ENCODE assay signal across 16 cellular contexts in genomic region chr9:38677660-38678303, GRCh38. TPM values are rescaled to one million over a fixed set of nuclear protein-coding genes. Genes with fewer than 3 reads are reported as not detected.
DNase-seq lines count a peak whose midpoint lies in the region; FAIRE-seq and TF ChIP-seq lines count a peak whose summit lies in the region.
"Had no signal": no experiment of that assay in that cellular context is flagged by ENCODE, and none has a peak within 500 bp of the region (broad histone marks: within the 10 kb centered on the region; RNA-seq: fewer than 3 reads in every experiment).

No MANE protein-coding gene starts in this region.

- intact Hi-C loops in left ventricle myocardium inferior (cut with micrococcal nuclease): no loop called here

- TF ChIP-seq CTCF in D721Med (IDR thresholded peaks at IDR 0.05; ENCODE audit: insufficient read depth, missing control alignments) (no peak), WERI-Rb-1 (IDR thresholded peaks at IDR 0.05; ENCODE audit: low read depth, low read length) (no peak), left ventricle myocardium inferior (IDR thresholded peaks at IDR 0.05; ENCODE audit: borderline replicate concordance) (no peak), parathyroid adenoma (IDR thresholded peaks at IDR 0.05) (no peak)

- H3K36me3 ChIP-seq in WERI-Rb-1: no peaks in the 10 kb centered on the region
- no peaks in the 10 kb centered on the region for H3K36me3 ChIP-seq in left ventricle myocardium inferior
- H3K36me3 ChIP-seq in parathyroid adenoma (ENCODE audit: control insufficient read depth, insufficient read depth, low read length): no peaks in the 10 kb centered on the region

- H3K79me2 ChIP-seq in parathyroid adenoma: no peaks in the 10 kb centered on the region

- DNase-seq in D721Med (ENCODE audit: insufficient read length, low spot score) (peak; percentile 54), WERI-Rb-1 (peak; percentile 65), left ventricle myocardium inferior (peak; percentile 65), T1000 (lab: John Stamatoyannopoulos, UW) (no peak), ureter (ENCODE audit: low spot score) (no peak)
- DNase-seq in activated T-cell treated with anti-CD3 and anti-CD28 coated beads, Interleukin-2, amount 50 U/mL, for 48 hours: no peak
- DNase-seq: AML-193; CD4-positive, CD25-positive, alpha-beta regulatory T cell; DMS79; NCI-H1092; NCI-H446 had no signal

- H3K9ac ChIP-seq in parathyroid adenoma: no peak overlapping the region
- H3K9ac ChIP-seq: KMS-11 had no signal

- H3K9me3 ChIP-seq in WERI-Rb-1 (ENCODE audit: severe bottlenecking) (no peaks in the 10 kb centered on the region), left ventricle myocardium inferior (replicated peaks) (no peaks in the 10 kb centered on the region), parathyroid adenoma (ENCODE audit: control insufficient read depth, low read length) (no peaks in the 10 kb centered on the region)

- no peak overlapping the region for H3K27ac ChIP-seq in WERI-Rb-1
- H3K27ac ChIP-seq in left ventricle myocardium inferior (replicated peaks): peak overlapping the region; percentile 70
- H3K27ac ChIP-seq in parathyroid adenoma: no peak overlapping the region
- H3K27ac ChIP-seq: KMS-11 had no signal

- peaks cover 23% of the 10 kb centered on the region for H3K4me1 ChIP-seq in left ventricle myocardium inferior
- peaks cover 10% of the 10 kb centered on the region for H3K4me1 ChIP-seq in parathyroid adenoma

- no peak overlapping the region for H3K4me3 ChIP-seq in WERI-Rb-1 (ENCODE audit: low read depth, low read length)
- no peak overlapping the region for H3K4me3 ChIP-seq in left ventricle myocardium inferior
- H3K4me3 ChIP-seq in parathyroid adenoma (ENCODE audit: low read depth, low read length): no peak overlapping the region

- H3K27me3 ChIP-seq in WERI-Rb-1 (ENCODE audit: insufficient read depth, low read depth, severe bottlenecking) (no peaks in the 10 kb centered on the region), left ventricle myocardium inferior (ENCODE audit: low read depth) (no peaks in the 10 kb centered on the region), parathyroid adenoma (ENCODE audit: control insufficient read depth, insufficient read depth, low read length) (no peaks in the 10 kb centered on the region)

- peak overlapping the region; percentile 53 for H2AFZ ChIP-seq in parathyroid adenoma

- FAIRE-seq in D721Med (lab: Jason Lieb, UNC): no peak
- FAIRE-seq: G401.6, GM12891 had no signal

- H3K4me2 ChIP-seq in parathyroid adenoma (ENCODE audit: low read length): no peak overlapping the region
- H3K4me2 ChIP-seq: KMS-11 had no signal

RNA-seq across cellular contexts. Expression of gene FAM240B, which starts 42.2 kb away (rescaled TPM):
- total RNA-seq in left ventricle myocardium inferior (not detected), ureter (not detected)
- total RNA-seq: CD4-positive, CD25-positive, alpha-beta regulatory T cell; MCF 10A had no signal

RNA-seq across cellular contexts. Expression of gene ANKRD18A, which starts 57.4 kb away (rescaled TPM):
- 2.6 TPM for total RNA-seq in left ventricle myocardium inferior
- 16.6 TPM for total RNA-seq in ureter

Comparison
In these comparisons a context has a peak if more than half of its experiments do, and no peak if none do; other contexts are left out.
1. DNase-seq: peak in D721Med (single experiment), WERI-Rb-1 (single experiment) and left ventricle myocardium inferior (single experiment); none in activated T-cell treated with anti-CD3 and anti-CD28 coated beads, Interleukin-2, amount 50 U/mL, for 48 hours (0 of 2), T1000 (single experiment) and ureter (single experiment).